In genomic region chr14:68703093-68703492, GRCh38 we compare ENCODE assay signal across 11 cellular contexts.
DNase-seq lines count a peak whose midpoint lies in the region; ATAC-seq and TF ChIP-seq lines count a peak whose summit lies in the region.
"Had no signal": no experiment of that assay in that cellular context is flagged by ENCODE, and none has a peak within 500 bp of the region (broad histone marks: within the 10 kb centered on the region; RNA-seq: fewer than 3 reads in every experiment).

No MANE protein-coding gene starts in this region.

- H3K27ac Mint-ChIP-seq in activated T-cell treated with anti-CD3 and anti-CD28 coated beads, Interleukin-2, amount 50 U/mL, for 24 hours: peak overlapping the region; percentile 29

- H3K9me3 ChIP-seq in Peyer's patch: no peaks in the 10 kb centered on the region
- H3K9me3 ChIP-seq in BE2C: no peaks in the 10 kb centered on the region

- no peak overlapping the region for H3K4me3 ChIP-seq in Peyer's patch
- no peak overlapping the region for H3K4me3 ChIP-seq in BE2C (ENCODE audit: low read depth, low read length)

- ATAC-seq in esophagus mucosa: peak; percentile 59
- no peak for ATAC-seq in GM21390 (IDR thresholded peaks at IDR 0.05; ENCODE audit: unreplicated experiment)
- ATAC-seq: natural killer cell treated with Interleukin-12 subunit alpha and Interleukin-12 subunit beta and Interleukin-15 and Interleukin-18, amount 100 ng/mL, for 72 hours had no signal

- H3K4me1 ChIP-seq in Peyer's patch (peaks cover 0 to 22% (median 0%) of the 10 kb centered on the region in 4 donors), BE2C (no peaks in the 10 kb centered on the region)

- no peak overlapping the region for H3K27ac ChIP-seq in Peyer's patch
- H3K27ac ChIP-seq: KMS-11 had no signal

- H3K27me3 Mint-ChIP-seq in activated T-cell treated with anti-CD3 and anti-CD28 coated beads, Interleukin-2, amount 50 U/mL, for 24 hours: no peaks in the 10 kb centered on the region

- H3K36me3 ChIP-seq in Peyer's patch: no peaks in the 10 kb centered on the region
- H3K36me3 ChIP-seq in BE2C: no peaks in the 10 kb centered on the region

- H3K9me3 Mint-ChIP-seq in activated T-cell treated with anti-CD3 and anti-CD28 coated beads, Interleukin-2, amount 50 U/mL, for 24 hours: no peaks in the 10 kb centered on the region
- H3K9me3 Mint-ChIP-seq: natural killer cell treated with Interleukin-12 subunit alpha and Interleukin-12 subunit beta and Interleukin-15 and Interleukin-18, amount 100 ng/mL, for 72 hours had no signal

- H3K27me3 ChIP-seq in Peyer's patch: no peaks in the 10 kb centered on the region
- H3K27me3 ChIP-seq in BE2C: no peaks in the 10 kb centered on the region

- no peak for DNase-seq in activated T-cell treated with anti-CD3 and anti-CD28 coated beads, Interleukin-2, amount 50 U/mL, for 24 hours
- DNase-seq in activated T-cell treated with anti-CD3 and anti-CD28 coated beads for 4 hours (no peak), Peyer's patch (peak in 2 of 3 donors; percentile 43 to 75), nucleus accumbens (lab: John Stamatoyannopoulos, UW) (no peak), BE2C (no peak)
- peak; percentile 50 for DNase-seq in stimulated activated CD8-positive, alpha-beta memory T cell treated with anti-CD3 and anti-CD28 coated beads, Interleukin-4, amount 100 ng/mL, for 48 hours
- DNase-seq: C1 segment of cervical spinal cord had no signal

- TF ChIP-seq POLR2A in Peyer's patch (IDR thresholded peaks at IDR 0.05): no peak

- no peak for TF ChIP-seq CTCF in Peyer's patch (IDR thresholded peaks at IDR 0.05)
- no peak for TF ChIP-seq CTCF in BE2C (IDR thresholded peaks at IDR 0.05; ENCODE audit: low read depth, low read length)

- no peaks in the 10 kb centered on the region for H3K36me3 Mint-ChIP-seq in activated T-cell treated with anti-CD3 and anti-CD28 coated beads, Interleukin-2, amount 50 U/mL, for 24 hours (ENCODE audit: low read depth)
- H3K36me3 Mint-ChIP-seq: natural killer cell treated with Interleukin-12 subunit alpha and Interleukin-12 subunit beta and Interleukin-15 and Interleukin-18, amount 100 ng/mL, for 72 hours had no signal

- H3K4me1 Mint-ChIP-seq in activated T-cell treated with anti-CD3 and anti-CD28 coated beads, Interleukin-2, amount 50 U/mL, for 24 hours (ENCODE audit: low read depth): peaks cover 17% of the 10 kb centered on the region

- H3K4me3 Mint-ChIP-seq in activated T-cell treated with anti-CD3 and anti-CD28 coated beads, Interleukin-2, amount 50 U/mL, for 24 hours: no peak overlapping the region
- H3K4me3 Mint-ChIP-seq: natural killer cell treated with Interleukin-12 subunit alpha and Interleukin-12 subunit beta and Interleukin-15 and Interleukin-18, amount 100 ng/mL, for 72 hours had no signal

Comparison
In these comparisons a context has a peak if more than half of its experiments do, and no peak if none do; other contexts are left out.
1. DNase-seq: peak in Peyer's patch (2 of 3) and stimulated activated CD8-positive, alpha-beta memory T cell treated with anti-CD3 and anti-CD28 coated beads, Interleukin-4, amount 100 ng/mL, for 48 hours (single experiment); none in activated T-cell treated with anti-CD3 and anti-CD28 coated beads, Interleukin-2, amount 50 U/mL, for 24 hours (single experiment), activated T-cell treated with anti-CD3 and anti-CD28 coated beads for 4 hours (single experiment), nucleus accumbens (0 of 56) and BE2C (single experiment).